Comparison of ENCODE assay signal across 27 cellular contexts in the genomic region with DNA sequence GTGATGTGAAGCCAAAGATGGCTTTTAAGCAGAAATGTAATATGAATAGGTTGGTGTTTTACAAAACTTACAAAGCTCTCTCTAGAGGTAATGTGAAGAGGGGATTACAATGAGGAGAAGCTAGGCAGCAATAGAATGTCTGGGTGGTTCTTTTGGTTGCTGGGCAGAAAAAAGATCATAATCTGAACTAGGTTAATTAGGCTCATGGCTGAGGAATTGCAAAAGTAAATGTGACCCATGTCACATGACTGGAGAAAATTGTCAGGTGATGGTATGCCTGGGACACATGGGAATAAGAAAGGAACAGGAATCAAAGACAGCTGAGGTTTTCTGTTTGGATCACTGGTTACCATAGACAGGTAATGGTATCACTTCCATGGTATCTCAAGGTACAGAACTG. TPM values are rescaled to one million over a fixed set of nuclear protein-coding genes. Genes with fewer than 3 reads are reported as not detected.
"Had no signal": no experiment of that assay in that cellular context is flagged by ENCODE, and none has a peak within 500 bp of the region (broad histone marks: within the 10 kb centered on the region; RNA-seq: fewer than 3 reads in every experiment).

No MANE protein-coding gene starts in this region.

- H3K4me1 Mint-ChIP-seq: natural killer cell; nephron; stimulated activated effector memory CD8-positive, alpha-beta T cell treated with anti-CD3 and anti-CD28 coated beads, Interleukin-12 subunit alpha, Interleukin-12 subunit beta, amount 100 ng/mL, for 72 hours; stimulated activated naive B cell treated with anti-CD40 and anti-IgM and Interleukin-4, amounts not matched to agents 10 μg/mL and 1 μg/mL and 100 μg/mL, for 72 hours had no signal

- H3K9ac ChIP-seq: neural progenitor cell, parathyroid adenoma had no signal

- H3K4me3 ChIP-seq: neural progenitor cell, ovary, psoas muscle, right lobe of liver, sigmoid colon, stomach, thoracic aorta, thyroid gland, tibial nerve, upper lobe of left lung, vagina had no signal

- H2AFZ ChIP-seq: neural progenitor cell, parathyroid adenoma had no signal

- H3K27ac Mint-ChIP-seq: natural killer cell; nephron; neural progenitor cell; progenitor cell of endocrine pancreas; stimulated activated effector memory CD8-positive, alpha-beta T cell treated with anti-CD3 and anti-CD28 coated beads, Interleukin-12 subunit alpha, Interleukin-12 subunit beta, amount 100 ng/mL, for 72 hours; stimulated activated naive B cell treated with anti-CD40 and anti-IgM and Interleukin-4, amounts not matched to agents 10 μg/mL and 1 μg/mL and 100 μg/mL, for 72 hours; stimulated activated naive CD8-positive, alpha-beta T cell treated with anti-CD3 and anti-CD28 coated beads, Interleukin-15, Interleukin-2, amounts not matched to agents 100 ng/mL and 50 ng/mL, for 24 hours had no signal

- H3K4me3 Mint-ChIP-seq: natural killer cell; nephron; neural progenitor cell; stimulated activated effector memory CD8-positive, alpha-beta T cell treated with anti-CD3 and anti-CD28 coated beads, Interleukin-12 subunit alpha, Interleukin-12 subunit beta, amount 100 ng/mL, for 72 hours; stimulated activated naive B cell treated with anti-CD40 and anti-IgM and Interleukin-4, amounts not matched to agents 10 μg/mL and 1 μg/mL and 100 μg/mL, for 72 hours; stimulated activated naive CD8-positive, alpha-beta T cell treated with anti-CD3 and anti-CD28 coated beads, Interleukin-15, Interleukin-2, amounts not matched to agents 100 ng/mL and 50 ng/mL, for 24 hours had no signal

- ATAC-seq: natural killer cell; psoas muscle; right cardiac atrium; right lobe of liver; stimulated activated effector memory CD8-positive, alpha-beta T cell treated with anti-CD3 and anti-CD28 coated beads, Interleukin-12 subunit alpha, Interleukin-12 subunit beta, amount 100 ng/mL, for 72 hours; stimulated activated naive B cell treated with anti-CD40 and anti-IgM and Interleukin-4, amounts not matched to agents 10 μg/mL and 1 μg/mL and 100 μg/mL, for 72 hours had no signal

- H3K27ac ChIP-seq: neural progenitor cell, ovary, parathyroid adenoma, psoas muscle, right lobe of liver, sigmoid colon, stomach, thoracic aorta, thyroid gland, tibial nerve, upper lobe of left lung, vagina had no signal

- H3K9me3 ChIP-seq: ovary, psoas muscle, right lobe of liver, sigmoid colon, stomach, thoracic aorta, thyroid gland, tibial nerve, upper lobe of left lung, vagina had no signal

- H3K36me3 ChIP-seq: neural progenitor cell, ovary, right lobe of liver, sigmoid colon, stomach, thoracic aorta, thyroid gland, tibial nerve, upper lobe of left lung, vagina had no signal

- H3K79me2 ChIP-seq: parathyroid adenoma had no signal

- H3K4me2 ChIP-seq: neural progenitor cell had no signal

- H3K27me3 Mint-ChIP-seq: progenitor cell of endocrine pancreas; stimulated activated naive B cell treated with anti-CD40 and anti-IgM and Interleukin-4, amounts not matched to agents 10 μg/mL and 1 μg/mL and 100 μg/mL, for 72 hours; stimulated activated naive CD8-positive, alpha-beta T cell treated with anti-CD3 and anti-CD28 coated beads, Interleukin-15, Interleukin-2, amounts not matched to agents 100 ng/mL and 50 ng/mL, for 24 hours had no signal

- H3K4me1 ChIP-seq: neural progenitor cell, parathyroid adenoma, psoas muscle, right lobe of liver, sigmoid colon, stomach, thyroid gland, tibial nerve, upper lobe of left lung, vagina had no signal

- H3K36me3 Mint-ChIP-seq: natural killer cell; neural progenitor cell; stimulated activated effector memory CD8-positive, alpha-beta T cell treated with anti-CD3 and anti-CD28 coated beads, Interleukin-12 subunit alpha, Interleukin-12 subunit beta, amount 100 ng/mL, for 72 hours; stimulated activated naive B cell treated with anti-CD40 and anti-IgM and Interleukin-4, amounts not matched to agents 10 μg/mL and 1 μg/mL and 100 μg/mL, for 72 hours had no signal

- H3K27me3 ChIP-seq: neural progenitor cell, ovary, right lobe of liver, sigmoid colon, stomach, thyroid gland, tibial nerve, upper lobe of left lung, vagina had no signal

- H3K9me3 Mint-ChIP-seq: nephron; neural progenitor cell; stimulated activated naive B cell treated with anti-CD40 and anti-IgM and Interleukin-4, amounts not matched to agents 10 μg/mL and 1 μg/mL and 100 μg/mL, for 72 hours had no signal

- DNase-seq: natural killer cell; occipital lobe; ovary; posterior cingulate gyrus; psoas muscle; right cardiac atrium; right lobe of liver; sigmoid colon; small intestine; stimulated activated CD4-positive, alpha-beta T cell treated with anti-CD3 and anti-CD28 coated beads, Interleukin-15, amount 100 ng/mL, for 24 hours; stimulated activated CD4-positive, alpha-beta T cell treated with anti-CD3 and anti-CD28 coated beads, Interleukin-2, amount 100 ng/mL, for 24 hours; stimulated activated CD4-positive, alpha-beta T cell treated with anti-CD3 and anti-CD28 coated beads, Interleukin-2, amount 100 ng/mL, for 48 hours; stimulated activated CD4-positive, alpha-beta T cell treated with anti-CD3 and anti-CD28 coated beads, Interleukin-4, amount 100 ng/mL, for 24 hours; stimulated activated naive B cell treated with anti-CD40 and anti-IgM and Interleukin-4, amounts not matched to agents 10 μg/mL and 1 μg/mL and 100 μg/mL, for 72 hours; stimulated activated naive CD4-positive, alpha-beta T cell treated with Interleukin-2 at 50 U/mL for 16 hours; stomach; thyroid gland; upper lobe of left lung had no signal

RNA-seq across cellular contexts. Expression of a gene that starts 7.5 kb away (rescaled TPM):
- polyA plus RNA-seq: ovary, psoas muscle, right cardiac atrium, stomach had no signal
